Comparison of ENCODE assay signal across 17 cellular contexts in the genomic region with DNA sequence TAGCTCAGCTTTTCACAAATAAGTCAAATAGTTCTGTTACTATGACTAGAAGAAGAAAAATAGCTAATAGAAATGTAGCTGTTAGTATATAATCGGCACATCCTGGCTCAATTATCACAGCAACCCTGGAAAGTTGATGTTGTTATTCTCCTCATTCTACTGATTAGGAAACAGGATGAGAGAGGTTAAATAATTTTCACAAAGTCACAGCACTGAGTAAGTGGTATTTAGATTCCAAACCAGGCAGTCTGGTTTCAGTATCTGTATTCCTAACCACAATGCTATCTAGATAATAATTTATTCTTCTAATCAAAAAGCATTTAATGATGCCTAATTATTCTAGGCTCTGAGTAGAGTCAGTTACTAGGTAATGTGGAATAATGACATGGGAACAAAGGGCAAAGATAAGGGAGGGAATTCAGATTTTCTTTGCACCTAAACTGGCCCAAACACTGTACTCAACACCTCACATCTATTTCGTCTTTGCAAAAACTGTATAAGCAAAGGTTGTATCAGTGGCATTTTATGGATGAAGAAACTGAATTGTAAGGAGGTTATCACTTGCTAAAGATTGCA. TPM values are rescaled to one million over a fixed set of nuclear protein-coding genes. Genes with fewer than 3 reads are reported as not detected.
DNase-seq lines count a peak whose midpoint lies in the region; ATAC-seq, FAIRE-seq and TF ChIP-seq lines count a peak whose summit lies in the region.
"Had no signal": no experiment of that assay in that cellular context is flagged by ENCODE, and none has a peak within 500 bp of the region (broad histone marks: within the 10 kb centered on the region; RNA-seq: fewer than 3 reads in every experiment).

No MANE protein-coding gene starts in this region.

- no peak overlapping the region for H2BK120ac ChIP-seq in neuronal stem cell (ENCODE audit: low read depth, low read length)

- no peak overlapping the region for H2BK5ac ChIP-seq in neuronal stem cell (ENCODE audit: low read length)

- H3K4me1 Mint-ChIP-seq in HFFc6 (ENCODE audit: low read depth) = peaks cover 59% of the 10 kb centered on the region

- H3K27me3 ChIP-seq in colonic mucosa (no peaks in the 10 kb centered on the region), hepatocyte (no peaks in the 10 kb centered on the region), small intestine (ENCODE audit: control insufficient read depth in 2 of 2, insufficient read depth in 2 of 2, low read length in 2 of 2) (no peaks in the 10 kb centered on the region), neuronal stem cell (ENCODE audit: control insufficient read depth in 3 of 3, insufficient read depth in 3 of 3, low read depth in 1 of 3, low read length in 3 of 3) (no peaks in the 10 kb centered on the region)

- no peak overlapping the region for H3K14ac ChIP-seq in neuronal stem cell (ENCODE audit: low read length)

- H3K4me3 ChIP-seq in colonic mucosa (no peak overlapping the region), hepatocyte (no peak overlapping the region), small intestine (ENCODE audit: low read depth in 1 of 2, low read length in 2 of 2) (no peak overlapping the region), neuronal stem cell (ENCODE audit: low read length in 2 of 2) (no peak overlapping the region)

- H3K27ac ChIP-seq in colonic mucosa (peak overlapping the region; percentile 3), hepatocyte (peak overlapping the region; percentile 72), small intestine (ENCODE audit: low read depth in 1 of 2, low read length in 1 of 2) (peak overlapping the region in 1 of 2 donors; percentile 12), neuronal stem cell (replicated peaks; ENCODE audit: low read length) (no peak overlapping the region)
- H3K27ac ChIP-seq: KMS-11 had no signal

- TF ChIP-seq CTCF in HFFc6 (IDR thresholded peaks at IDR 0.05) = no peak
- TF ChIP-seq CTCF in colonic mucosa (IDR thresholded peaks at IDR 0.05) = no peak
- TF ChIP-seq CTCF in hepatocyte (IDR thresholded peaks at IDR 0.05; ENCODE audit: poor library complexity) = no peak

- H2AFZ ChIP-seq in hepatocyte (no peak overlapping the region), neuronal stem cell (ENCODE audit: low read length) (no peak overlapping the region)

- no peak overlapping the region for H3K4ac ChIP-seq in neuronal stem cell (ENCODE audit: low read length)

- H4K20me1 ChIP-seq in hepatocyte (ENCODE audit: insufficient read depth, poor library complexity, severe bottlenecking) = no peaks in the 10 kb centered on the region

- no peaks in the 10 kb centered on the region; the same call in 1 of the 2 replicates for H3K27me3 Mint-ChIP-seq in HFFc6 (ENCODE audit: insufficient read depth)
- H3K27me3 Mint-ChIP-seq: effector memory CD8-positive, alpha-beta T cell had no signal

- H2BK15ac ChIP-seq in neuronal stem cell (ENCODE audit: low read length) = no peak overlapping the region

- no peak overlapping the region for H2AK5ac ChIP-seq in neuronal stem cell (ENCODE audit: low read depth, low read length)

- ATAC-seq in HG02885 (IDR thresholded peaks at IDR 0.05; ENCODE audit: poor library complexity, unreplicated experiment) = no peak
- no peak for ATAC-seq in GM21717 (IDR thresholded peaks at IDR 0.05; ENCODE audit: unreplicated experiment)
- ATAC-seq: activated CD8-positive, alpha-beta T cell treated with anti-CD3 and anti-CD28 coated beads, Interleukin-2, amount 10 ng/mL, durations not matched to agents 7 days and 5 days; effector memory CD8-positive, alpha-beta T cell; left colon; stimulated activated naive CD8-positive, alpha-beta T cell treated with anti-CD3 and anti-CD28 coated beads, Interleukin-15, Interleukin-2, amounts not matched to agents 100 U/mL and 50 U/mL, for 24 hours had no signal

- no peaks in the 10 kb centered on the region; the same call in 1 of the 2 replicates for H3K36me3 Mint-ChIP-seq in HFFc6 (ENCODE audit: low read depth)

- no peaks in the 10 kb centered on the region for H3K9me3 Mint-ChIP-seq in HFFc6
- H3K9me3 Mint-ChIP-seq: effector memory CD8-positive, alpha-beta T cell had no signal

- H3K36me3 ChIP-seq in colonic mucosa (no peaks in the 10 kb centered on the region), hepatocyte (replicated peaks; ENCODE audit: insufficient read depth, low read depth) (no peaks in the 10 kb centered on the region), small intestine (ENCODE audit: control insufficient read depth in 2 of 2, insufficient read depth in 2 of 2, low read length in 2 of 2) (no peaks in the 10 kb centered on the region), neuronal stem cell (replicated peaks in 1 of 2; ENCODE audit: control insufficient read depth in 2 of 2, insufficient read depth in 2 of 2, low read length in 2 of 2) (no peaks in the 10 kb centered on the region)

- H3K27ac Mint-ChIP-seq in HFFc6 = peak overlapping the region; percentile 83; the same call in 1 of the 2 replicates
- H3K27ac Mint-ChIP-seq: activated CD8-positive, alpha-beta T cell treated with anti-CD3 and anti-CD28 coated beads, Interleukin-2, amount 10 ng/mL, durations not matched to agents 7 days and 5 days; effector memory CD8-positive, alpha-beta T cell had no signal

- H3K9ac ChIP-seq in colonic mucosa (ENCODE audit: low read depth in 2 of 2, low read length in 2 of 2) (no peak overlapping the region), neuronal stem cell (ENCODE audit: low read depth, low read length, poor library complexity) (no peak overlapping the region)
- H3K9ac ChIP-seq: KMS-11 had no signal

- peak overlapping the region; percentile 23 for H3K4me2 ChIP-seq in hepatocyte
- H3K4me2 ChIP-seq in neuronal stem cell (ENCODE audit: insufficient read depth, low read length, poor library complexity, severe bottlenecking) = no peak overlapping the region
- H3K4me2 ChIP-seq: KMS-11 had no signal

- no peaks in the 10 kb centered on the region for H3K79me2 ChIP-seq in hepatocyte

- peak overlapping the region; percentile 75; the same call in 1 of the 2 replicates for H3K4me3 Mint-ChIP-seq in HFFc6
- H3K4me3 Mint-ChIP-seq: activated CD8-positive, alpha-beta T cell treated with anti-CD3 and anti-CD28 coated beads, Interleukin-2, amount 10 ng/mL, durations not matched to agents 7 days and 5 days; effector memory CD8-positive, alpha-beta T cell had no signal

- H3K23ac ChIP-seq in neuronal stem cell (ENCODE audit: low read depth, low read length, poor library complexity) = no peak overlapping the region

- WGBS in hepatocyte (ENCODE audit: low lambda C conversion rate, missing lambda C conversion rate) = 82% methylated on average over 2 of the region's 2 CpGs
- WGBS in small intestine, 3 donors = 7 to 44% (median 30%) methylated on average over 2 of the region's 2 CpGs
- WGBS in neuronal stem cell (ENCODE audit: extremely low coverage in 2 of 2, insufficient read length in 2 of 2, insufficient replicate concordance in 1 of 2), 2 donors = no CpG with 5 or more reads among the region's 2 CpGs

- H2BK12ac ChIP-seq in neuronal stem cell (ENCODE audit: low read length) = no peak overlapping the region

- DNase-seq in HFFc6 = no peak
- no peak for DNase-seq in colonic mucosa
- DNase-seq in hepatocyte (ENCODE audit: low spot score) = no peak
- DNase-seq in small intestine = peak; percentile 82
- no peak for DNase-seq in C1 segment of cervical spinal cord (lab: John Stamatoyannopoulos, UW)
- no peak for DNase-seq in neuronal stem cell (ENCODE audit: low spot score)
- DNase-seq: activated CD8-positive, alpha-beta T cell treated with anti-CD3 and anti-CD28 coated beads, Interleukin-2, amount 10 ng/mL, durations not matched to agents 7 days and 5 days; activated effector memory CD4-positive, alpha-beta T cell treated with Interleukin-2 at 50 U/mL for 16 hours; effector memory CD8-positive, alpha-beta T cell; left colon; NCI-H1417; stimulated activated naive CD8-positive, alpha-beta T cell treated with anti-CD3 and anti-CD28 coated beads, Interleukin-15, Interleukin-2, amounts not matched to agents 100 U/mL and 50 U/mL, for 24 hours had no signal

- intact Hi-C loops in colonic mucosa (cut with DNase I) = loop anchor here (10.0 kb wide), 1 partner anchor 368 kb away; no protein-coding TSS in a partner anchor

- H4K91ac ChIP-seq in neuronal stem cell (ENCODE audit: low read depth, low read length, poor library complexity) = no peak overlapping the region

- no peaks in the 10 kb centered on the region for H3K9me3 ChIP-seq in colonic mucosa
- H3K9me3 ChIP-seq in hepatocyte (ENCODE audit: low read depth) = no peaks in the 10 kb centered on the region
- H3K9me3 ChIP-seq in small intestine (ENCODE audit: control insufficient read depth, low read depth) = no peaks in the 10 kb centered on the region
- no peaks in the 10 kb centered on the region for H3K9me3 ChIP-seq in neuronal stem cell (replicated peaks in 1 of 2; ENCODE audit: control insufficient read depth in 2 of 2, insufficient read depth in 1 of 2, low read depth in 1 of 2, low read length in 2 of 2)

- H3K79me1 ChIP-seq in neuronal stem cell (ENCODE audit: low read depth, low read length) = no peaks in the 10 kb centered on the region

- H3K4me1 ChIP-seq in colonic mucosa (no peaks in the 10 kb centered on the region), hepatocyte (ENCODE audit: insufficient read depth) (no peaks in the 10 kb centered on the region), small intestine (ENCODE audit: control insufficient read depth in 2 of 2, insufficient read depth in 1 of 2, low read depth in 1 of 2, low read length in 1 of 2) (peaks cover 10 to 11% of the 10 kb centered on the region in 2 donors), neuronal stem cell (ENCODE audit: control insufficient read depth in 2 of 2, insufficient read depth in 1 of 2, low read depth in 1 of 2, low read length in 2 of 2) (peaks cover 0 to 1% of the 10 kb centered on the region in 2 donors)

- H3K18ac ChIP-seq in neuronal stem cell (ENCODE audit: low read length) = no peak overlapping the region

- no peaks in the 10 kb centered on the region for H3K9me2 ChIP-seq in hepatocyte (replicated peaks; ENCODE audit: insufficient read depth)

- peak; percentile 36 for FAIRE-seq in small intestine (lab: Jason Lieb, UNC)
- FAIRE-seq: D721Med, H1 had no signal

- no peak overlapping the region for H4K8ac ChIP-seq in neuronal stem cell (ENCODE audit: low read depth, low read length)

RNA-seq across cellular contexts. Expression of a gene that starts 51.3 kb away (rescaled TPM):
- 1 to 10 TPM; 1.2 to 5.8 (median 4.5) TPM for total RNA-seq in HFFc6 (2021; fragmentation: NEBNext Ultra II Directional; extraction: Animal tissue kit (Norgen Biotek cat#: 25700))
- total RNA-seq in colonic mucosa (1 to 10 TPM; 1.0 to 1.4 TPM), hepatocyte (7.2 and 9.2 TPM in 2 replicates)
- polyA plus RNA-seq in hepatocyte (1.2 and 3.4 TPM in 2 replicates), small intestine (1 to 10 TPM in 2 of 3 donors, under 1 TPM in 1; 0.22 to 1.4 (median 1.3) TPM)
- polyA plus RNA-seq in neuronal stem cell (2013, experiment 1 of 2) = 0.14 TPM
- polyA plus RNA-seq in neuronal stem cell (2013, experiment 2 of 2) = 0.11 TPM
- total RNA-seq: H1 had no signal
- polyA plus RNA-seq: H1 had no signal
